In genomic region chr1:24929091-24929875, GRCh38 we compare ENCODE assay signal across 9 cellular contexts. TPM values are rescaled to one million over a fixed set of nuclear protein-coding genes. Genes with fewer than 3 reads are reported as not detected.
A peak's percentile ranks its signal among the peaks of the same experiment; 100 is the strongest.
DNase-seq lines count a peak whose midpoint lies in the region; ATAC-seq and TF ChIP-seq lines count a peak whose summit lies in the region.
"Had no signal": no experiment of that assay in that cellular context is flagged by ENCODE, and none has a peak within 500 bp of the region (broad histone marks: within the 10 kb centered on the region; RNA-seq: fewer than 3 reads in every experiment).

No MANE protein-coding gene starts in this region.

- H3K4me1 Mint-ChIP-seq in CD4-positive, alpha-beta memory T cell: peaks cover 28 to 84% (median 49%) of the 10 kb centered on the region in 4 donors

- H3K79me2 ChIP-seq in Loucy (ENCODE audit: insufficient read depth, low read length) (peaks cover 78% of the 10 kb centered on the region), smooth muscle cell (ENCODE audit: low read depth) (no peaks in the 10 kb centered on the region)

- H3K9me3 Mint-ChIP-seq in CD4-positive, alpha-beta memory T cell: no peaks in the 10 kb centered on the region
- H3K9me3 Mint-ChIP-seq: neural crest cell had no signal

- TF ChIP-seq POLR2A in gastroesophageal sphincter (IDR thresholded peaks at IDR 0.05): no peak

- H3K9me2 ChIP-seq in Loucy (replicated peaks; ENCODE audit: low read depth, low read length): no peaks in the 10 kb centered on the region

- peaks cover 28 to 48% of the 10 kb centered on the region in 2 donors for H3K36me3 Mint-ChIP-seq in CD4-positive, alpha-beta memory T cell

- H3F3A ChIP-seq in Loucy (ENCODE audit: low read depth): no peaks in the 10 kb centered on the region
- H3F3A ChIP-seq in smooth muscle cell (ENCODE audit: low read depth): no peaks in the 10 kb centered on the region

- intact Hi-C loops in CD4-positive, alpha-beta memory T cell (cut with micrococcal nuclease): loop anchor here (1.0 to 10.0 kb wide), 2 partner anchors 18 to 424 kb away; partner anchors contain the start of gene RCAN3

- H3K4me2 ChIP-seq in Loucy (ENCODE audit: low read depth, low read length, poor library complexity, severe bottlenecking): peak overlapping the region; percentile 93
- peak overlapping the region; percentile 80 for H3K4me2 ChIP-seq in smooth muscle cell

- H2AFZ ChIP-seq in Loucy (ENCODE audit: low read length): 0 out of 2 replicates have a peak overlapping the region, but pooled peaks have one; percentile 20
- no peak overlapping the region for H2AFZ ChIP-seq in smooth muscle cell (ENCODE audit: low read depth)

- POLR2A ChIA-PET in CD4-positive, alpha-beta memory T cell (lab: Charles Lee; ENCODE audit: partially characterized antibody): interaction anchor here (0.6 to 14.0 kb wide), 30 partner anchors 11 to 950 kb away, joined by 3 to 335 read pairs (median 5); partner anchors contain the start of genes CLIC4, MACO1, RCAN3 and RSRP1

- H3K9me3 ChIP-seq in CD4-positive, alpha-beta memory T cell (ENCODE audit: control insufficient read depth in 1 of 2, low read length in 2 of 2): no peaks in the 10 kb centered on the region
- H3K9me3 ChIP-seq in Loucy (ENCODE audit: insufficient read depth, low read depth, low read length) (no peaks in the 10 kb centered on the region), gastroesophageal sphincter (no peaks in the 10 kb centered on the region), smooth muscle cell (replicated peaks; ENCODE audit: low read depth) (no peaks in the 10 kb centered on the region)

- peak overlapping the region; percentile 98 for H3K27ac ChIP-seq in CD4-positive, alpha-beta memory T cell (ENCODE audit: low read depth, low read length)
- H3K27ac ChIP-seq in gastroesophageal sphincter: peak overlapping the region in 2 of 4 donors; percentile 63 to 68
- H3K27ac ChIP-seq in smooth muscle cell (ENCODE audit: low read depth): no peak overlapping the region

- H3K4me1 ChIP-seq in CD4-positive, alpha-beta memory T cell (ENCODE audit: insufficient read depth, low read length): peaks cover 65% of the 10 kb centered on the region
- H3K4me1 ChIP-seq in Loucy (ENCODE audit: insufficient read depth, low read length, poor library complexity, severe bottlenecking) (peaks cover 45% of the 10 kb centered on the region), gastroesophageal sphincter (peaks cover 0 to 47% (median 23%) of the 10 kb centered on the region in 3 donors), smooth muscle cell (ENCODE audit: low read depth) (peaks cover 37% of the 10 kb centered on the region)

- no peaks in the 10 kb centered on the region for H3K27me3 ChIP-seq in CD4-positive, alpha-beta memory T cell (ENCODE audit: insufficient read depth, low read length)
- H3K27me3 ChIP-seq in Loucy (ENCODE audit: insufficient read depth, low read length, poor library complexity, severe bottlenecking): no peaks in the 10 kb centered on the region
- H3K27me3 ChIP-seq in gastroesophageal sphincter: peaks cover 100% of the 10 kb centered on the region
- peaks cover 80% of the 10 kb centered on the region for H3K27me3 ChIP-seq in smooth muscle cell (ENCODE audit: low read depth)

- CTCF ChIA-PET in CD4-positive, alpha-beta memory T cell (lab: Charles Lee; ENCODE audit: partially characterized antibody): interaction anchor here (1.2 to 15.6 kb wide), 8 partner anchors 17 to 108 kb away, joined by 3 to 296 read pairs (median 6); no protein-coding TSS in a partner anchor

- peak overlapping the region; percentile 81 to 84 for H3K4me3 ChIP-seq in CD4-positive, alpha-beta memory T cell (ENCODE audit: low read length in 2 of 2)
- H3K4me3 ChIP-seq in Loucy (ENCODE audit: low read length, poor library complexity, severe bottlenecking): peak overlapping the region; percentile 84
- H3K4me3 ChIP-seq in gastroesophageal sphincter: peak overlapping the region; percentile 23 to 46
- H3K4me3 ChIP-seq in smooth muscle cell: peak overlapping the region; percentile 41

- ATAC-seq in GM21381 (IDR thresholded peaks at IDR 0.05; ENCODE audit: unreplicated experiment) (peak; percentile 10), gastroesophageal sphincter (peak; percentile 2), HG03565 (IDR thresholded peaks at IDR 0.05; ENCODE audit: unreplicated experiment) (no peak)

- H3K36me3 ChIP-seq in CD4-positive, alpha-beta memory T cell (ENCODE audit: insufficient read depth, low read length): peaks cover 15% of the 10 kb centered on the region
- H3K36me3 ChIP-seq in Loucy (ENCODE audit: insufficient read depth, low read length) (peaks cover 22% of the 10 kb centered on the region; the same call in 1 of the 2 replicates), gastroesophageal sphincter (no peaks in the 10 kb centered on the region), smooth muscle cell (ENCODE audit: low read depth) (no peaks in the 10 kb centered on the region)

- no peaks in the 10 kb centered on the region for H3K27me3 Mint-ChIP-seq in CD4-positive, alpha-beta memory T cell

- H4K20me1 ChIP-seq in Loucy (ENCODE audit: insufficient read depth, low read length, poor library complexity, severe bottlenecking) (peaks cover 46% of the 10 kb centered on the region), smooth muscle cell (ENCODE audit: low read depth) (peaks cover 72% of the 10 kb centered on the region)

- H3K27ac Mint-ChIP-seq in CD4-positive, alpha-beta memory T cell: peak overlapping the region; percentile 99 to 100 (median 100)

- WGBS in gastroesophageal sphincter (ENCODE audit: low coverage in 1 of 2), 2 donors: 6% methylated on average over 10 of the region's 91 CpGs; no CpG with 5 or more reads in 1 of the 2 donors
- 2% methylated on average over 64 of the region's 91 CpGs for WGBS in smooth muscle cell (ENCODE audit: low lambda C conversion rate)

- TF ChIP-seq CTCF in Loucy (conservative IDR thresholded peaks at IDR 0.05; ENCODE audit: low read length) (no peak), gastroesophageal sphincter (IDR thresholded peaks at IDR 0.05) (no peak), smooth muscle cell (IDR thresholded peaks at IDR 0.05; ENCODE audit: borderline replicate concordance, insufficient read depth, poor library complexity, severe bottlenecking) (no peak)

- H3K4me3 Mint-ChIP-seq in CD4-positive, alpha-beta memory T cell: peak overlapping the region; percentile 87 to 98 (median 97)
- H3K4me3 Mint-ChIP-seq: neural crest cell had no signal

- H3K9ac ChIP-seq in Loucy (ENCODE audit: low read depth, low read length, poor library complexity, severe bottlenecking): peak overlapping the region; percentile 85
- no peak overlapping the region for H3K9ac ChIP-seq in smooth muscle cell (ENCODE audit: low read depth)

- DNase-seq in CD4-positive, alpha-beta memory T cell: peak; percentile 69 to 77 (median 74)
- peak; percentile 86 for DNase-seq in activated CD8-positive, alpha-beta memory T cell treated with anti-CD3 and anti-CD28 coated beads for 24 hours
- no peak for DNase-seq in smooth muscle cell (lab: John Stamatoyannopoulos, UW; ENCODE audit: unreplicated experiment)
- DNase-seq in NCI-H226: no peak

- TF ChIP-seq EP300 in gastroesophageal sphincter (IDR thresholded peaks at IDR 0.05): no peak

RNA-seq across cellular contexts. Expression of gene RUNX3, which starts 0.8 kb away (rescaled TPM):
- 100 to 1,000 TPM; 105 to 112 TPM for total RNA-seq in CD4-positive, alpha-beta memory T cell
- polyA plus RNA-seq in CD4-positive, alpha-beta memory T cell: 10 to 100 TPM; 12.5 to 50.8 TPM
- total RNA-seq in gastroesophageal sphincter: 1 to 10 TPM in 2 of 4 donors, under 1 TPM in 2; 0.62 to 2.0 (median 1.3) TPM
- 2.3 and 4.5 TPM in 2 replicates for total RNA-seq in smooth muscle cell
- 6.5 and 8.2 TPM in 2 replicates for polyA plus RNA-seq in smooth muscle cell

Comparison
In these comparisons a context has a peak if more than half of its experiments do, and no peak if none do; other contexts are left out.
1. DNase-seq: peak in CD4-positive, alpha-beta memory T cell (5 of 5) and activated CD8-positive, alpha-beta memory T cell treated with anti-CD3 and anti-CD28 coated beads for 24 hours (single experiment); none in smooth muscle cell (single experiment) and NCI-H226 (single experiment).
2. RNA of gene RUNX3, which starts 0.8 kb away (total RNA-seq): 105 to 112 TPM in CD4-positive, alpha-beta memory T cell; 2.3 to 4.5 TPM in smooth muscle cell and 0.62 to 2.0 TPM in gastroesophageal sphincter; every median in the first group is over 10 times any median in the second.
3. Peak in every context shown above with its lines, with median percentiles within 50 percentile points of each other: H3K4me3 ChIP-seq.